In genomic region chr20:57444394-57445048, GRCh38 we compare ENCODE assay signal across 17 cellular contexts.
"Had no signal": no experiment of that assay in that cellular context is flagged by ENCODE, and none has a peak within 500 bp of the region (broad histone marks: within the 10 kb centered on the region; RNA-seq: fewer than 3 reads in every experiment).

No MANE protein-coding gene starts in this region.

- H3K36me3 ChIP-seq: colonic mucosa, left ventricle myocardium inferior had no signal

- FAIRE-seq: endometrium had no signal

- H3K27me3 ChIP-seq: colonic mucosa had no signal

- H3K4me1 ChIP-seq: colonic mucosa had no signal

- DNase-seq: activated CD4-positive, alpha-beta T cell treated with anti-CD3 and anti-CD28 coated beads, Interleukin-2, amount 10 ng/mL, durations not matched to agents 24 days and 14 days; activated CD4-positive, CD25-positive, alpha-beta regulatory T cell; activated CD8-positive, alpha-beta memory T cell treated with anti-CD3 and anti-CD28 coated beads, Interleukin-2, amount 50 U/mL, for 4 hours; activated CD8-positive, alpha-beta T cell treated with anti-CD3 and anti-CD28 coated beads, Interleukin-2, amount 10 ng/mL, durations not matched to agents 7 days and 5 days; activated gamma-delta T cell; activated T-cell treated with anti-CD3 and anti-CD28 coated beads, Interleukin-2, amount 50 U/mL, for 48 hours; central memory CD4-positive, alpha-beta T cell; colonic mucosa; nucleus accumbens; stimulated activated CD4-positive, alpha-beta T cell treated with anti-CD3 and anti-CD28 coated beads, Interleukin-12 subunit alpha, Interleukin-12 subunit beta, amount 100 ng/mL, for 4 hours; stimulated activated CD4-positive, alpha-beta T cell treated with anti-CD3 and anti-CD28 coated beads, Interleukin-2, amount 100 ng/mL, for 24 hours; SW 1271 had no signal

- H3K9me3 ChIP-seq: colonic mucosa had no signal

- H3K27ac ChIP-seq: colonic mucosa had no signal

- H3K4me3 ChIP-seq: colonic mucosa, left ventricle myocardium inferior had no signal

- ATAC-seq: activated CD8-positive, alpha-beta T cell treated with anti-CD3 and anti-CD28 coated beads, Interleukin-2, amount 10 ng/mL, durations not matched to agents 7 days and 5 days; activated naive CD4-positive, alpha-beta T cell treated with anti-CD3 and anti-CD28 coated beads, Interleukin-2, amount 50 U/mL, for 72 hours; natural killer cell treated with Interleukin-12 subunit alpha and Interleukin-12 subunit beta and Interleukin-15 and Interleukin-18, amount 100 ng/mL, for 72 hours; stimulated activated effector memory CD8-positive, alpha-beta T cell treated with anti-CD3 and anti-CD28 coated beads, Interleukin-12 subunit alpha, Interleukin-12 subunit beta, amount 100 ng/mL, for 72 hours had no signal
